9 cellular contexts compared by ENCODE assay signal in the genomic region with DNA sequence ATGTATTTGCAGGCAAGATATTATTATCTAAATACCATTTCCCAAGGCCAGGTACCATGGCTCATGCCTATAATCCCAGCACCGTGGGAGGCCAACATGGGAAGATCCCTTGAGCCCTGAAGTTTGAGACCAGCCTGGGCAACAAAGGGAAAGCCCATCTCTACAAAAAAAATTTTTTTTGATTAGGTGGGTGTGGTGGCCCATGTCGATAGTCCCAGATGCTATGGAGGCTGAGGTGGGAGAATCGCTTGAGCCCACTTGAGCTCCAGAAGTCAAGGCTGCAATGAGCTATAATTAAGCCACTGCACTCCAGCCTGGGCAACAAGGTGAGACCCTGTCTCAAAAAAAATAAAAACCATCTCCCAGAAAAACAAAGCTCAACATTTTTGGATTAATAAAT. TPM values are rescaled to one million over a fixed set of nuclear protein-coding genes. Genes with fewer than 3 reads are reported as not detected.
A peak's percentile ranks its signal among the peaks of the same experiment; 100 is the strongest.
DNase-seq lines count a peak whose midpoint lies in the region; ATAC-seq, FAIRE-seq and TF ChIP-seq lines count a peak whose summit lies in the region.
"Had no signal": no experiment of that assay in that cellular context is flagged by ENCODE, and none has a peak within 500 bp of the region (broad histone marks: within the 10 kb centered on the region; RNA-seq: fewer than 3 reads in every experiment).

No MANE protein-coding gene starts in this region.

- H3K27ac ChIP-seq in DND-41 (ENCODE audit: low read length): peak overlapping the region; percentile 94
- H3K27ac ChIP-seq in K562 (ENCODE audit: extremely low read depth, low read depth, low read length): no peak overlapping the region

- H3K4me1 ChIP-seq in DND-41 (ENCODE audit: insufficient read depth, low read length) (peaks cover 59% of the 10 kb centered on the region), K562 (replicated peaks in 1 of 2; ENCODE audit: control insufficient read depth in 2 of 2, insufficient read depth in 2 of 2, low read length in 2 of 2) (peaks cover 13 to 24% of the 10 kb centered on the region in 2 experiments; a peak in 4 of 5 replicates)

- no peaks in the 10 kb centered on the region for H3K9me3 ChIP-seq in DND-41 (ENCODE audit: insufficient read depth, low read length, severe bottlenecking)
- H3K9me3 ChIP-seq in K562 (replicated peaks; ENCODE audit: control insufficient read depth, insufficient read depth, low read depth, low read length): no peaks in the 10 kb centered on the region

- no peak for DNase-seq in DND-41
- DNase-seq in LNCaP clone FGC (ENCODE audit: low read depth): no peak
- DNase-seq in K562 (ENCODE audit: extremely low read depth in 1 of 4, low spot score in 3 of 4): no peak
- DNase-seq in GM13976 (ENCODE audit: low spot score): no peak
- DNase-seq in ureter (ENCODE audit: low spot score): no peak
- DNase-seq in NCI-H187 (lab: John Stamatoyannopoulos, UW): no peak
- no peak for DNase-seq in SHP77 (lab: John Stamatoyannopoulos, UW)

- peaks cover 71% of the 10 kb centered on the region for H3K79me2 ChIP-seq in DND-41 (ENCODE audit: insufficient read depth, low read length)
- peaks cover 62% of the 10 kb centered on the region for H3K79me2 ChIP-seq in K562 (ENCODE audit: control insufficient read depth, insufficient read depth, low read length)

- peak overlapping the region; percentile 97 to 99 (median 98) for H3K27ac Mint-ChIP-seq in nephron

- H3K27me3 Mint-ChIP-seq in nephron (ENCODE audit: low read depth): no peaks in the 10 kb centered on the region

- no peaks in the 10 kb centered on the region for H3K9me3 Mint-ChIP-seq in nephron

- peaks cover 51% of the 10 kb centered on the region for H3K36me3 Mint-ChIP-seq in nephron (ENCODE audit: low read depth)

- TF ChIP-seq POLR2A in K562 (conservative IDR thresholded peaks at IDR 0.05): no peak

- H3K4me3 ChIP-seq in DND-41 (ENCODE audit: low read depth in 1 of 2, low read length in 2 of 2) (peak overlapping the region; percentile 77 to 78), LNCaP clone FGC (ENCODE audit: low read depth, low read length) (peak overlapping the region; percentile 56), K562 (peak overlapping the region; percentile 78; the same call in 1 of the 2 replicates)
- H3K4me3 ChIP-seq: lung had no signal

- 54% methylated on average over 3 of the region's 3 CpGs for WGBS in K562 (ENCODE audit: insufficient coverage, low coverage, missing lambda C conversion rate)

- H4K20me1 ChIP-seq in DND-41 (ENCODE audit: insufficient read depth, low read length): peaks cover 60% of the 10 kb centered on the region
- peaks cover 25% of the 10 kb centered on the region for H4K20me1 ChIP-seq in K562 (replicated peaks; ENCODE audit: control insufficient read depth, insufficient read depth, low read length)

- H3K36me3 ChIP-seq in DND-41 (ENCODE audit: insufficient read depth, low read length) (peaks cover 66% of the 10 kb centered on the region), K562 (ENCODE audit: control insufficient read depth, insufficient read depth, low read length) (peaks cover 58% of the 10 kb centered on the region)

- no peaks in the 10 kb centered on the region for H3K27me3 ChIP-seq in DND-41 (ENCODE audit: insufficient read depth, low read length, poor library complexity)
- H3K27me3 ChIP-seq in K562 (ENCODE audit: control insufficient read depth in 2 of 2, insufficient read depth in 2 of 2, low read length in 2 of 2): no peaks in the 10 kb centered on the region

- no TSS peak for BruUV-seq in K562 (replicated peaks; lab: Mats Ljungman, UMichigan)

- in situ Hi-C loops in K562 (cut with MboI) (no loop called here), GM13976 (cut with MboI; ENCODE audit: low sequenced_read_pairs, unreplicated experiment) (no loop called here)

- no peak for TF ChIP-seq CTCF in DND-41 (IDR thresholded peaks at IDR 0.05; ENCODE audit: borderline replicate concordance, extremely low read depth, low read length, poor library complexity, severe bottlenecking)
- no peak for TF ChIP-seq CTCF in LNCaP clone FGC (IDR thresholded peaks at IDR 0.05; ENCODE audit: control insufficient read depth, extremely low read depth, insufficient read depth)
- no peak for TF ChIP-seq CTCF in K562 (IDR thresholded peaks at IDR 0.05 in 2 of 3, conservative IDR thresholded peaks at IDR 0.05 in 1 of 3; ENCODE audit: insufficient read depth in 2 of 3, low read depth in 1 of 3, low read length in 3 of 3)
- TF ChIP-seq CTCF in nephron (IDR thresholded peaks at IDR 0.05; ENCODE audit: unreplicated experiment in 3 of 3): no peak
- no peak for TF ChIP-seq CTCF in GM13976 (IDR thresholded peaks at IDR 0.05; ENCODE audit: borderline replicate concordance, control extremely low read depth, extremely low read depth, insufficient read depth, missing control alignments)

- peaks cover 9% of the 10 kb centered on the region for H3K9me1 ChIP-seq in K562 (ENCODE audit: control insufficient read depth, insufficient read depth, low read length)

- CTCF ChIA-PET in K562 (lab: Yijun Ruan, JAX; ENCODE audit: low intra/inter-chr PET ratio): interaction anchor here (1.4 to 2.7 kb wide), 2 partner anchors 9 to 94 kb away, joined by 3 to 19 read pairs; a partner anchor contains a TSS

- H2AFZ ChIP-seq in DND-41 (ENCODE audit: low read depth, low read length): no peak overlapping the region
- no peak overlapping the region for H2AFZ ChIP-seq in K562 (ENCODE audit: low read depth, low read length)

- peak overlapping the region; percentile 70 for H3K4me2 ChIP-seq in DND-41 (ENCODE audit: insufficient read depth, low read length)
- peak overlapping the region; percentile 79; the same call in 1 of the 2 replicates for H3K4me2 ChIP-seq in K562 (ENCODE audit: insufficient read depth, low read length)

- TF ChIP-seq RAD21 in K562 (CRISPR knock-in tag; conservative IDR thresholded peaks at IDR 0.05 in 1 of 2, IDR thresholded peaks at IDR 0.05 in 1 of 2): no peak

- no peak for ATAC-seq in DND-41 (ENCODE audit: insufficient read depth, low read depth)
- ATAC-seq in K562: no peak

- H3K9ac ChIP-seq in DND-41 (ENCODE audit: low read depth, low read length) (peak overlapping the region; percentile 99), K562 (ENCODE audit: insufficient read depth in 1 of 2, low read depth in 2 of 2, low read length in 2 of 2) (peak overlapping the region; percentile 46 to 70; a peak in 3 of 4 replicates)

- peaks cover 56% of the 10 kb centered on the region for H3K4me1 Mint-ChIP-seq in nephron

- POLR2A ChIA-PET in K562 (lab: Yijun Ruan, JAX): interaction anchor here (0.7 to 4.6 kb wide), 14 partner anchors 8 to 99 kb away, joined by 3 to 33 read pairs (median 5); a partner anchor contains a TSS

- no peak for FAIRE-seq in K562 (lab: Jason Lieb, UNC)

- intact Hi-C loops in K562 (cut with micrococcal nuclease): no loop called here

- peak overlapping the region; percentile 96 to 100 (median 98) for H3K4me3 Mint-ChIP-seq in nephron

- no peak for TF ChIP-seq EP300 in K562 (IDR thresholded peaks at IDR 0.05; ENCODE audit: low read length)

RNA-seq across cellular contexts. Expression of a gene that starts 2.2 kb away (rescaled TPM):
- 79.1 and 202 TPM in 2 replicates for total RNA-seq in K562 (2011; cell fraction: chromatin; rRNA removed; ENCODE audit: low replicate concordance)
- 64.9 and 72.4 TPM in 2 replicates for total RNA-seq in K562 (2011; cell fraction: nucleolus; rRNA removed)
- 144 and 204 TPM in 2 replicates for total RNA-seq in K562 (2011; cell fraction: nucleoplasm; rRNA removed)
- total RNA-seq in K562 (2014; rRNA removed): 717 and 838 TPM in 2 replicates
- 432 and 614 TPM in 2 replicates for total RNA-seq in K562 (2014; rRNA removed; fragmentation: Illumina TruSeq; extraction: Trizol)
- 534 and 557 TPM in 2 replicates for total RNA-seq in K562 (2015; rRNA removed; fragmentation: Illumina TruSeq; extraction: Trizol)
- 595 and 622 TPM in 2 replicates for total RNA-seq in K562 (2021)
- 269 and 330 TPM in 2 replicates for polyA plus RNA-seq in K562 (2011; rRNA removed)
- 40.0 and 111 TPM in 2 replicates for polyA plus RNA-seq in K562 (2011; cell fraction: cytosol; rRNA removed)
- polyA plus RNA-seq in K562 (2011; cell fraction: nucleus; rRNA removed): 108 and 181 TPM in 2 replicates
- polyA plus RNA-seq in K562 (2012): 743 and 1,035 TPM in 2 replicates
- polyA plus RNA-seq in K562 (2014; fragmentation: Illumina TruSeq; extraction: Trizol): 1,051 and 1,453 TPM in 2 replicates
- polyA plus RNA-seq in K562 (2014; fragmentation: Nextera tagmentation; extraction: Ambion mirVana): 1,000 to 10,000 TPM; 2,090 to 2,153 TPM
- 481 and 592 TPM in 2 replicates for polyA plus RNA-seq in K562 (2014; rRNA removed)
- 67.2 and 95.3 TPM in 2 replicates for polyA minus RNA-seq in K562 (2011; rRNA and poly(A)+ RNA removed)
- polyA minus RNA-seq in K562 (2011; cell fraction: cytosol; rRNA and poly(A)+ RNA removed): 80.8 and 100 TPM in 2 replicates
- 35.7 and 84.1 TPM in 2 replicates for polyA minus RNA-seq in K562 (2011; cell fraction: nucleus; rRNA and poly(A)+ RNA removed)
- 31.2 TPM for total RNA-seq in ureter

RNA-seq across cellular contexts. Expression of a gene that starts 28.5 kb away (rescaled TPM):
- total RNA-seq in K562 (2011; cell fraction: chromatin; rRNA removed; ENCODE audit: low replicate concordance): 9.3 and 18.9 TPM in 2 replicates
- total RNA-seq in K562 (2011; cell fraction: nucleolus; rRNA removed): 15.7 and 18.8 TPM in 2 replicates
- total RNA-seq in K562 (2011; cell fraction: nucleoplasm; rRNA removed): 13.9 and 16.4 TPM in 2 replicates
- total RNA-seq in K562 (2014; rRNA removed) (2.4 and 3.3 TPM in 2 replicates), K562 (2014; rRNA removed; fragmentation: Illumina TruSeq; extraction: Trizol) (2.0 and 2.4 TPM in 2 replicates), K562 (2015; rRNA removed; fragmentation: Illumina TruSeq; extraction: Trizol) (2.5 and 2.6 TPM in 2 replicates), K562 (2021) (4.0 and 4.4 TPM in 2 replicates), ureter (60.8 TPM)
- polyA plus RNA-seq in K562 (2011; rRNA removed) (5.2 and 5.4 TPM in 2 replicates), K562 (2014; fragmentation: Illumina TruSeq; extraction: Trizol) (2.9 and 3.3 TPM in 2 replicates), K562 (2014; fragmentation: Nextera tagmentation; extraction: Ambion mirVana) (1 to 10 TPM; 1.1 to 1.2 TPM), K562 (2014; rRNA removed) (2.7 and 3.0 TPM in 2 replicates)
- 8.8 and 14.1 TPM in 2 replicates for polyA plus RNA-seq in K562 (2011; cell fraction: cytosol; rRNA removed)
- polyA plus RNA-seq in K562 (2011; cell fraction: nucleus; rRNA removed): 5.8 and 7.4 TPM in 2 replicates
- 4.5 and 6.9 TPM in 2 replicates for polyA plus RNA-seq in K562 (2012)
- polyA minus RNA-seq in K562 (2011; rRNA and poly(A)+ RNA removed): 5.5 and 8.5 TPM in 2 replicates
- polyA minus RNA-seq in K562 (2011; cell fraction: cytosol; rRNA and poly(A)+ RNA removed): 7.4 and 8.5 TPM in 2 replicates
- 2.0 and 2.4 TPM in 2 replicates for polyA minus RNA-seq in K562 (2011; cell fraction: nucleus; rRNA and poly(A)+ RNA removed)

RNA-seq across cellular contexts. Expression of a gene that starts 44.7 kb away (rescaled TPM):
- total RNA-seq in K562 (2011; cell fraction: chromatin; rRNA removed; ENCODE audit: low replicate concordance): 50.6 and 72.2 TPM in 2 replicates
- total RNA-seq in K562 (2011; cell fraction: nucleolus; rRNA removed): 35.2 and 36.8 TPM in 2 replicates
- 48.3 and 56.9 TPM in 2 replicates for total RNA-seq in K562 (2011; cell fraction: nucleoplasm; rRNA removed)
- 46.4 and 51.4 TPM in 2 replicates for total RNA-seq in K562 (2014; rRNA removed)
- 47.1 and 55.0 TPM in 2 replicates for total RNA-seq in K562 (2014; rRNA removed; fragmentation: Illumina TruSeq; extraction: Trizol)
- total RNA-seq in K562 (2015; rRNA removed; fragmentation: Illumina TruSeq; extraction: Trizol): 40.5 and 41.4 TPM in 2 replicates
- total RNA-seq in K562 (2021): 30.9 and 31.7 TPM in 2 replicates
- polyA plus RNA-seq in K562 (2011; rRNA removed): 45.0 and 48.8 TPM in 2 replicates
- 26.1 and 34.8 TPM in 2 replicates for polyA plus RNA-seq in K562 (2011; cell fraction: cytosol; rRNA removed)
- polyA plus RNA-seq in K562 (2011; cell fraction: nucleus; rRNA removed): 23.2 and 23.3 TPM in 2 replicates
- 18.8 and 21.2 TPM in 2 replicates for polyA plus RNA-seq in K562 (2012)
- 48.8 and 50.0 TPM in 2 replicates for polyA plus RNA-seq in K562 (2014; fragmentation: Illumina TruSeq; extraction: Trizol)
- polyA plus RNA-seq in K562 (2014; fragmentation: Nextera tagmentation; extraction: Ambion mirVana): 10 to 100 TPM; 12.1 to 15.2 TPM
- polyA plus RNA-seq in K562 (2014; rRNA removed): 52.3 and 53.8 TPM in 2 replicates
- polyA minus RNA-seq in K562 (2011; rRNA and poly(A)+ RNA removed): 37.1 and 45.0 TPM in 2 replicates
- polyA minus RNA-seq in K562 (2011; cell fraction: cytosol; rRNA and poly(A)+ RNA removed): 10.0 and 14.8 TPM in 2 replicates
- 18.4 and 30.3 TPM in 2 replicates for polyA minus RNA-seq in K562 (2011; cell fraction: nucleus; rRNA and poly(A)+ RNA removed)
- total RNA-seq in ureter: 0.91 TPM

Comparison
In these comparisons a context has a peak if more than half of its experiments do, and no peak if none do; other contexts are left out.
1. RNA of a gene that starts 44.7 kb away (total RNA-seq): 30.9 to 72.2 TPM in K562; 0.91 TPM in ureter (single experiment); every median in the first group is over 10 times any median in the second.
2. Peak in every context shown above with its lines, with median percentiles within 50 percentile points of each other: H3K4me3 ChIP-seq.